Comparison of ENCODE assay signal across 12 cellular contexts in genomic region chr17:35238817-35239216, GRCh38. TPM values are rescaled to one million over a fixed set of nuclear protein-coding genes. Genes with fewer than 3 reads are reported as not detected.
DNase-seq lines count a peak whose midpoint lies in the region; ATAC-seq, FAIRE-seq and TF ChIP-seq lines count a peak whose summit lies in the region.
"Had no signal": no experiment of that assay in that cellular context is flagged by ENCODE, and none has a peak within 500 bp of the region (broad histone marks: within the 10 kb centered on the region; RNA-seq: fewer than 3 reads in every experiment).

No MANE protein-coding gene starts in this region.

- H3K4me3 Mint-ChIP-seq in activated naive CD4-positive, alpha-beta T cell treated with anti-CD3 and anti-CD28 coated beads, Interleukin-2, amount 50 U/mL, for 24 hours = peak overlapping the region; percentile 97
- peak overlapping the region; percentile 27 for H3K4me3 Mint-ChIP-seq in activated CD4-positive, alpha-beta memory T cell treated with anti-CD3 and anti-CD28 coated beads for 36 hours

- no peaks in the 10 kb centered on the region for H3K9me3 Mint-ChIP-seq in activated naive CD4-positive, alpha-beta T cell treated with anti-CD3 and anti-CD28 coated beads, Interleukin-2, amount 50 U/mL, for 24 hours
- H3K9me3 Mint-ChIP-seq in activated CD4-positive, alpha-beta memory T cell treated with anti-CD3 and anti-CD28 coated beads for 36 hours = no peaks in the 10 kb centered on the region

- CTCF ChIA-PET in activated CD4-positive, alpha-beta memory T cell treated with anti-CD3 and anti-CD28 coated beads for 36 hours (lab: Charles Lee) = interaction anchor here (0.6 to 1.8 kb wide), 8 partner anchors 9 to 301 kb away, joined by 3 to 6 read pairs (median 4); no protein-coding TSS in a partner anchor

- H3K4me1 Mint-ChIP-seq in activated naive CD4-positive, alpha-beta T cell treated with anti-CD3 and anti-CD28 coated beads, Interleukin-2, amount 50 U/mL, for 24 hours = peaks cover 75% of the 10 kb centered on the region
- peaks cover 70% of the 10 kb centered on the region for H3K4me1 Mint-ChIP-seq in activated CD4-positive, alpha-beta memory T cell treated with anti-CD3 and anti-CD28 coated beads for 36 hours (ENCODE audit: low read depth)

- peak overlapping the region; percentile 88 for H3K27ac Mint-ChIP-seq in activated naive CD4-positive, alpha-beta T cell treated with anti-CD3 and anti-CD28 coated beads, Interleukin-2, amount 50 U/mL, for 24 hours
- H3K27ac Mint-ChIP-seq in activated CD4-positive, alpha-beta memory T cell treated with anti-CD3 and anti-CD28 coated beads for 36 hours = peak overlapping the region; percentile 79

- ATAC-seq in HG03571 (IDR thresholded peaks at IDR 0.05; ENCODE audit: unreplicated experiment) (no peak), GM21619 (IDR thresholded peaks at IDR 0.05; ENCODE audit: unreplicated experiment) (no peak)

- no peak for FAIRE-seq in urothelium cell line (lab: Jason Lieb, UNC)

- TF ChIP-seq CTCF in fibroblast of mammary gland (conservative IDR thresholded peaks at IDR 0.05; ENCODE audit: control insufficient read depth, insufficient read depth, low read depth, low read length) = no peak

- H3K27me3 Mint-ChIP-seq in activated naive CD4-positive, alpha-beta T cell treated with anti-CD3 and anti-CD28 coated beads, Interleukin-2, amount 50 U/mL, for 24 hours = no peaks in the 10 kb centered on the region
- no peaks in the 10 kb centered on the region for H3K27me3 Mint-ChIP-seq in activated CD4-positive, alpha-beta memory T cell treated with anti-CD3 and anti-CD28 coated beads for 36 hours

- H3K36me3 Mint-ChIP-seq in activated naive CD4-positive, alpha-beta T cell treated with anti-CD3 and anti-CD28 coated beads, Interleukin-2, amount 50 U/mL, for 24 hours = no peaks in the 10 kb centered on the region
- peaks cover 8% of the 10 kb centered on the region for H3K36me3 Mint-ChIP-seq in activated CD4-positive, alpha-beta memory T cell treated with anti-CD3 and anti-CD28 coated beads for 36 hours

- intact Hi-C loops in activated CD4-positive, alpha-beta memory T cell treated with anti-CD3 and anti-CD28 coated beads for 36 hours (cut with micrococcal nuclease) = no loop called here

- POLR2A ChIA-PET in activated CD4-positive, alpha-beta memory T cell treated with anti-CD3 and anti-CD28 coated beads for 36 hours (lab: Charles Lee) = interaction anchor here (0.6 to 7.6 kb wide), 9 partner anchors 17 to 299 kb away, joined by 3 to 60 read pairs (median 4); partner anchors contain the start of genes RFFL, SLFN11 and SLFN12L

- no peak overlapping the region for H3K4me3 ChIP-seq in fibroblast of mammary gland (ENCODE audit: control insufficient read depth, low read depth, low read length)
- H3K4me3 ChIP-seq: BLaER1 had no signal

- no peak for DNase-seq in activated naive CD4-positive, alpha-beta T cell (lab: John Stamatoyannopoulos, UW)
- no peak for DNase-seq in activated CD4-positive, alpha-beta memory T cell treated with anti-CD3 and anti-CD28 coated beads for 36 hours
- DNase-seq in fibroblast of mammary gland (ENCODE audit: low read depth) (peak; percentile 80), urothelium cell line (ENCODE audit: low spot score) (peak; percentile 25), GM19238 (ENCODE audit: insufficient read length, low spot score) (no peak)
- DNase-seq: H7, NCI-H446 had no signal

RNA-seq across cellular contexts. Expression of gene SLFN5, which starts 4.1 kb away (rescaled TPM):
- total RNA-seq in activated CD4-positive, alpha-beta memory T cell treated with anti-CD3 and anti-CD28 coated beads for 36 hours = 10 to 100 TPM; 51.2 to 52.0 TPM

RNA-seq across cellular contexts. Expression of gene SLC35G3, which starts 44.6 kb away (rescaled TPM):
- total RNA-seq in activated CD4-positive, alpha-beta memory T cell treated with anti-CD3 and anti-CD28 coated beads for 36 hours = not detected
- total RNA-seq: H7, kidney epithelial cell had no signal

Comparison
In these comparisons a context has a peak if more than half of its experiments do, and no peak if none do; other contexts are left out.
1. DNase-seq: peak in fibroblast of mammary gland (single experiment) and urothelium cell line (single experiment); none in activated naive CD4-positive, alpha-beta T cell (0 of 4), activated CD4-positive, alpha-beta memory T cell treated with anti-CD3 and anti-CD28 coated beads for 36 hours (single experiment) and GM19238 (single experiment).